ENCODE assay signal across 8 cellular contexts in genomic region chr1:110203021-110203661, GRCh38. TPM values are rescaled to one million over a fixed set of nuclear protein-coding genes. Genes with fewer than 3 reads are reported as not detected.
DNase-seq lines count a peak whose midpoint lies in the region; ATAC-seq and TF ChIP-seq lines count a peak whose summit lies in the region.

No MANE protein-coding gene starts in this region.

- intact Hi-C loops in uterus (cut with DNase I; ENCODE audit: low total_unique reads), result loop anchor here (5.0 kb wide), 1 partner anchor 259 kb away; no protein-coding TSS in a partner anchor

- TF ChIP-seq POLR2A in uterus (IDR thresholded peaks at IDR 0.05), result no peak

- DNase-seq in Kasumi-1 (lab: John Stamatoyannopoulos, UW) (peak; percentile 69 to 78), RPMI8226 (peak; percentile 56), fibroblast of the aortic adventitia (ENCODE audit: low read depth) (peak; percentile 82), osteocyte (ENCODE audit: extremely low spot score, unreplicated experiment) (no peak), uterus (peak; percentile 34 to 59)
- DNase-seq in activated T-cell treated with anti-CD3 and anti-CD28 coated beads, Interleukin-2, amount 50 U/mL, for 48 hours, result peak; percentile 70 to 72

- no peaks in the 10 kb centered on the region for H3F3A ChIP-seq in DOHH2 (ENCODE audit: control insufficient read depth, insufficient read depth)

- H3K4me3 ChIP-seq in DOHH2 (ENCODE audit: low read length) (no peak overlapping the region), fibroblast of the aortic adventitia (ENCODE audit: low read depth, low read length) (no peak overlapping the region), uterus (no peak overlapping the region)

- H3K27me3 Mint-ChIP-seq in osteocyte (ENCODE audit: unreplicated experiment), result no peaks in the 10 kb centered on the region

- H3K9me3 ChIP-seq in DOHH2 (ENCODE audit: control insufficient read depth, insufficient read depth, low read length) (no peaks in the 10 kb centered on the region), uterus (no peaks in the 10 kb centered on the region)

- H3K4me1 Mint-ChIP-seq in osteocyte (ENCODE audit: unreplicated experiment), result peaks cover 19% of the 10 kb centered on the region

- no peak for ATAC-seq in HG03135 (IDR thresholded peaks at IDR 0.05; ENCODE audit: unreplicated experiment)

- H3K4me3 Mint-ChIP-seq in osteocyte (ENCODE audit: unreplicated experiment), result no peak overlapping the region

- no peaks in the 10 kb centered on the region for H3K79me2 ChIP-seq in DOHH2 (ENCODE audit: control insufficient read depth, low read length)

- H3K9me3 Mint-ChIP-seq in osteocyte (ENCODE audit: unreplicated experiment), result no peaks in the 10 kb centered on the region

- H3K4me2 ChIP-seq in DOHH2 (ENCODE audit: low read length), result no peak overlapping the region

- H3K27me3 ChIP-seq in DOHH2 (ENCODE audit: control insufficient read depth, low read length) (no peaks in the 10 kb centered on the region), uterus (no peaks in the 10 kb centered on the region)

- H3K9me2 ChIP-seq in DOHH2 (replicated peaks; ENCODE audit: control insufficient read depth, low read length), result no peaks in the 10 kb centered on the region

- peak; percentile 77 for TF ChIP-seq CTCF in DOHH2 (IDR thresholded peaks at IDR 0.05; ENCODE audit: low read depth, low read length, poor library complexity, severe bottlenecking)
- TF ChIP-seq CTCF in fibroblast of the aortic adventitia (IDR thresholded peaks at IDR 0.05; ENCODE audit: insufficient read depth, low read length), result peak; percentile 90
- TF ChIP-seq CTCF in osteocyte (IDR thresholded peaks at IDR 0.05), result peak; percentile 86
- TF ChIP-seq CTCF in uterus (IDR thresholded peaks at IDR 0.05), result peak; percentile 77 to 88 (median 80)

- H3K27ac Mint-ChIP-seq in osteocyte (ENCODE audit: unreplicated experiment), result no peak overlapping the region

- no peaks in the 10 kb centered on the region for H3K36me3 Mint-ChIP-seq in osteocyte (ENCODE audit: unreplicated experiment)

- H3K4me1 ChIP-seq in DOHH2 (ENCODE audit: control insufficient read depth, low read length) (peaks cover 19% of the 10 kb centered on the region), uterus (no peaks in the 10 kb centered on the region)

- H3K27ac ChIP-seq in DOHH2 (ENCODE audit: low read depth, low read length) (no peak overlapping the region), uterus (no peak overlapping the region)

- H3K36me3 ChIP-seq in DOHH2 (ENCODE audit: control insufficient read depth, low read length), result no peaks in the 10 kb centered on the region
- no peaks in the 10 kb centered on the region for H3K36me3 ChIP-seq in uterus

- H4K20me1 ChIP-seq in DOHH2 (ENCODE audit: control insufficient read depth, insufficient read depth, low read depth, low read length), result no peaks in the 10 kb centered on the region

RNA-seq across cellular contexts. Expression of gene KCNC4, which starts 7.0 kb away (rescaled TPM):
- 4.7 and 6.8 TPM in 2 replicates for total RNA-seq in fibroblast of the aortic adventitia (ENCODE audit: low replicate concordance)
- 1.1 and 2.0 TPM in 2 replicates for total RNA-seq in osteocyte
- 10 to 100 TPM in 1 of 4 donors, 1 to 10 TPM in 3; 2.1 to 29.4 (median 3.9) TPM for total RNA-seq in uterus

RNA-seq across cellular contexts. Expression of gene SLC6A17, which starts 52.8 kb away (rescaled TPM):
- total RNA-seq in fibroblast of the aortic adventitia (ENCODE audit: low replicate concordance), result 0.16 and 0.90 TPM in 2 replicates
- total RNA-seq in osteocyte, result 1.5 and 1.6 TPM in 2 replicates
- total RNA-seq in uterus, result under 1 TPM in 2 of 4 donors, not detected in 2; 0.07 to 0.15 TPM
